In the genomic region with DNA sequence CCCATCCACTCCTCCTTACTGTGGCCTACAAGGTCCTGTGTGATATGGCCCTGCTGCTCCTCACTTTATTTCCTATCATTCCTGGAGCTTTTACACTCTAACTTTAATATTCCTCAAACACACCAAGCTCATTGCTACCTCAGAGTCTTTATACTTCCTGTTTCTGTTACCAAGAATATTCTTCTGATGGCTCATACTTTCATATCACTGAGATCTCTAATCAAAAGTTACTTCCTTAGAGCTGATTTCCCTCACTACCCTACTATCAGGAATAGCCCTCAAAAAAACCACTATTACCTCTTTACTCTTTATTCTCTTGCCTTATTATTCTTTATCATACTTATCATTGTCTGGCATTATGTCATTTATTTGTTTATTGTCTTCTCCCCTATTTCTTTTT, we compare ENCODE assay signal across 13 cellular contexts. TPM values are rescaled to one million over a fixed set of nuclear protein-coding genes. Genes with fewer than 3 reads are reported as not detected.
DNase-seq lines count a peak whose midpoint lies in the region; ATAC-seq, FAIRE-seq and TF ChIP-seq lines count a peak whose summit lies in the region.
"Had no signal": no experiment of that assay in that cellular context is flagged by ENCODE, and none has a peak within 500 bp of the region (broad histone marks: within the 10 kb centered on the region; RNA-seq: fewer than 3 reads in every experiment).

No MANE protein-coding gene starts in this region.

- H3K9me3 Mint-ChIP-seq in CD14-positive monocyte: no peaks in the 10 kb centered on the region
- no peaks in the 10 kb centered on the region for H3K9me3 Mint-ChIP-seq in effector memory CD8-positive, alpha-beta T cell

- H3K27me3 Mint-ChIP-seq in CD14-positive monocyte (ENCODE audit: low read depth in 3 of 3): peaks cover 0 to 1% (median 0%) of the 10 kb centered on the region in 3 donors
- no peaks in the 10 kb centered on the region for H3K27me3 Mint-ChIP-seq in effector memory CD8-positive, alpha-beta T cell

- H3K4me1 Mint-ChIP-seq in CD14-positive monocyte: peaks cover 24% of the 10 kb centered on the region
- H3K4me1 Mint-ChIP-seq in effector memory CD8-positive, alpha-beta T cell (ENCODE audit: low read depth in 2 of 2): peaks cover 11 to 21% of the 10 kb centered on the region in 2 donors

- peaks cover 26 to 29% of the 10 kb centered on the region in 2 donors for H3K36me3 Mint-ChIP-seq in CD14-positive monocyte
- H3K36me3 Mint-ChIP-seq in effector memory CD8-positive, alpha-beta T cell (ENCODE audit: insufficient read depth): peaks cover 11% of the 10 kb centered on the region

- DNase-seq in CD14-positive monocyte (ENCODE audit: low spot score) (no peak), GM19239 (ENCODE audit: insufficient read length, low spot score) (no peak), RWPE2 (ENCODE audit: low spot score) (no peak), kidney (no peak), NCI-H526 treated with DMSO at 0.1 percent for 48 hours (lab: John Stamatoyannopoulos, UW) (no peak), putamen (ENCODE audit: low spot score) (no peak), NCI-H2171 (lab: John Stamatoyannopoulos, UW) (no peak)
- DNase-seq in effector memory CD8-positive, alpha-beta T cell: no peak
- DNase-seq: cerebellar nuclear complex, NCI-H1436 treated with DMSO at 0.1 percent for 48 hours had no signal

- H3K27ac ChIP-seq in RWPE2 (ENCODE audit: poor library complexity, severe bottlenecking) (no peak overlapping the region), kidney (ENCODE audit: low read depth in 2 of 2, low read length in 2 of 2) (no peak overlapping the region)
- H3K27ac ChIP-seq: neutrophil had no signal

- intact Hi-C loops in CD14-positive monocyte (cut with micrococcal nuclease): no loop called here
- intact Hi-C loops in kidney (cut with DNase I): no loop called here

- H3K9me3 ChIP-seq in RWPE2 (ENCODE audit: severe bottlenecking): no peaks in the 10 kb centered on the region
- no peaks in the 10 kb centered on the region for H3K9me3 ChIP-seq in kidney (ENCODE audit: control insufficient read depth in 1 of 2, low read length in 2 of 2)
- H3K9me3 ChIP-seq: neutrophil had no signal

- FAIRE-seq in GM19239 (lab: Jason Lieb, UNC): peak; percentile 91
- FAIRE-seq in kidney (lab: Jason Lieb, UNC): no peak
- FAIRE-seq: GM12891 had no signal

- H3K4me3 ChIP-seq in RWPE2 (ENCODE audit: severe bottlenecking) (no peak overlapping the region), kidney (ENCODE audit: low read length in 2 of 2) (no peak overlapping the region)

- no peak for TF ChIP-seq CTCF in CD14-positive monocyte (IDR thresholded peaks at IDR 0.05)
- TF ChIP-seq CTCF in RWPE2 (IDR thresholded peaks at IDR 0.05; ENCODE audit: poor library complexity, severe bottlenecking): no peak
- no peak for TF ChIP-seq CTCF in kidney (IDR thresholded peaks at IDR 0.05; ENCODE audit: borderline replicate concordance, extremely low read depth, insufficient read depth)

- H3K9ac ChIP-seq in kidney (ENCODE audit: low read length in 2 of 2): no peak overlapping the region

- ATAC-seq in RWPE2 (ENCODE audit: low read depth): peak; percentile 31; the same call in 1 of the 3 replicates
- no peak for ATAC-seq in effector memory CD8-positive, alpha-beta T cell (replicated peaks)
- ATAC-seq: left lobe of liver had no signal

- H3K4me1 ChIP-seq in RWPE2 (ENCODE audit: insufficient read depth, poor library complexity, severe bottlenecking) (peaks cover 1% of the 10 kb centered on the region), kidney (ENCODE audit: control insufficient read depth in 1 of 2, insufficient read depth in 1 of 2, low read depth in 1 of 2, low read length in 2 of 2) (peaks cover 0 to 2% of the 10 kb centered on the region in 2 donors)

- peak overlapping the region; percentile 3 to 88 (median 55) for H3K27ac Mint-ChIP-seq in CD14-positive monocyte
- H3K27ac Mint-ChIP-seq in effector memory CD8-positive, alpha-beta T cell: peak overlapping the region; percentile 10 to 20

- H3K36me3 ChIP-seq in RWPE2 (ENCODE audit: low read depth) (0 out of 2 replicates have a peak, but pooled peaks cover 7% of the 10 kb centered on the region), kidney (ENCODE audit: control insufficient read depth in 1 of 2, insufficient read depth in 2 of 2, low read length in 2 of 2) (peaks cover 11 to 16% of the 10 kb centered on the region in 2 donors)

- H3K27me3 ChIP-seq in RWPE2 (ENCODE audit: insufficient read depth, poor library complexity, severe bottlenecking): no peaks in the 10 kb centered on the region
- H3K27me3 ChIP-seq: neutrophil had no signal

- H3K4me3 Mint-ChIP-seq in CD14-positive monocyte: peak overlapping the region in 1 of 2 donors; percentile 32
- H3K4me3 Mint-ChIP-seq in effector memory CD8-positive, alpha-beta T cell: no peak overlapping the region

RNA-seq across cellular contexts. Expression of a gene that starts 5.8 kb away (rescaled TPM):
- 1 to 10 TPM; 4.8 to 6.5 TPM for polyA plus RNA-seq in CD14-positive monocyte
- 36.1 TPM for total RNA-seq in kidney
- polyA plus RNA-seq in kidney (ENCODE audit: insufficient read depth, low read depth, low replicate concordance): 26.8 TPM
